Comparison of ENCODE assay signal across 17 cellular contexts in genomic region chr5:55510523-55510880, GRCh38. TPM values are rescaled to one million over a fixed set of nuclear protein-coding genes. Genes with fewer than 3 reads are reported as not detected.
A peak's percentile ranks its signal among the peaks of the same experiment; 100 is the strongest.
DNase-seq lines count a peak whose midpoint lies in the region; ATAC-seq and TF ChIP-seq lines count a peak whose summit lies in the region.
"Had no signal": no experiment of that assay in that cellular context is flagged by ENCODE, and none has a peak within 500 bp of the region (broad histone marks: within the 10 kb centered on the region; RNA-seq: fewer than 3 reads in every experiment).

No MANE protein-coding gene starts in this region.

- H3K36me3 ChIP-seq in right atrium auricular region = no peaks in the 10 kb centered on the region
- H3K36me3 ChIP-seq in duodenal mucosa (ENCODE audit: control insufficient read depth in 1 of 2, insufficient read depth in 2 of 2, low read length in 2 of 2) = no peaks in the 10 kb centered on the region
- H3K36me3 ChIP-seq in transverse colon = no peaks in the 10 kb centered on the region
- H3K36me3 ChIP-seq: HAP-1 had no signal

- in situ Hi-C loops in transverse colon (cut with MboI; ENCODE audit: low pct_ligation_motif_present in 1 of 4, low pct_unique_long_range_greater_than_20kb in 1 of 4, low sequenced_read_pairs in 3 of 4) = no loop called here

- TF ChIP-seq EP300 in transverse colon (IDR thresholded peaks at IDR 0.05; ENCODE audit: low read depth) = no peak

- CTCF ChIA-PET in HEK293T (lab: Yijun Ruan, JAX) = no interaction called here

- H3K27ac ChIP-seq in right atrium auricular region (peak overlapping the region in 1 of 2 donors; percentile 5), duodenal mucosa (ENCODE audit: low read depth, low read length) (peak overlapping the region; percentile 52), transverse colon (peak overlapping the region; percentile 71 to 81 (median 78))

- peak overlapping the region in 2 of 3 experiments; percentile 61 to 73 for H3K27ac Mint-ChIP-seq in nephron
- H3K27ac Mint-ChIP-seq in stimulated activated effector memory CD8-positive, alpha-beta T cell treated with anti-CD3 and anti-CD28 coated beads, Interleukin-12 subunit alpha, Interleukin-12 subunit beta, amount 100 ng/mL, for 72 hours = no peak overlapping the region

- H3K4me3 ChIP-seq in right atrium auricular region (no peak overlapping the region), duodenal mucosa (ENCODE audit: low read depth in 1 of 2, low read length in 2 of 2) (peak overlapping the region in 1 of 2 donors; percentile 19), transverse colon (no peak overlapping the region)
- H3K4me3 ChIP-seq: GM12878, HAP-1 had no signal

- POLR2A ChIA-PET in HEK293T (lab: Yijun Ruan, JAX) = no interaction called here

- no peak overlapping the region for H3K4me3 Mint-ChIP-seq in nephron
- no peak overlapping the region for H3K4me3 Mint-ChIP-seq in stimulated activated effector memory CD8-positive, alpha-beta T cell treated with anti-CD3 and anti-CD28 coated beads, Interleukin-12 subunit alpha, Interleukin-12 subunit beta, amount 100 ng/mL, for 72 hours

- no peak for TF ChIP-seq CTCF in right atrium auricular region (IDR thresholded peaks at IDR 0.05)
- TF ChIP-seq CTCF in nephron (IDR thresholded peaks at IDR 0.05; ENCODE audit: unreplicated experiment in 3 of 3) = no peak
- TF ChIP-seq CTCF in transverse colon (IDR thresholded peaks at IDR 0.05) = no peak

- H3K27me3 ChIP-seq in right atrium auricular region = no peaks in the 10 kb centered on the region
- H3K27me3 ChIP-seq in duodenal mucosa (ENCODE audit: control insufficient read depth in 1 of 2, insufficient read depth in 2 of 2, low read length in 2 of 2) = no peaks in the 10 kb centered on the region
- no peaks in the 10 kb centered on the region for H3K27me3 ChIP-seq in transverse colon

- H3K4me1 ChIP-seq in right atrium auricular region = peaks cover 0 to 57% of the 10 kb centered on the region in 2 donors
- peaks cover 24 to 56% of the 10 kb centered on the region in 2 donors for H3K4me1 ChIP-seq in duodenal mucosa (ENCODE audit: control insufficient read depth in 1 of 2, insufficient read depth in 2 of 2, low read length in 2 of 2)
- H3K4me1 ChIP-seq in transverse colon = peaks cover 20 to 83% (median 64%) of the 10 kb centered on the region in 4 donors

- no peak for DNase-seq in left ventricle myocardium superior
- DNase-seq in right atrium auricular region (ENCODE audit: low spot score) = no peak
- peak; percentile 35 for DNase-seq in transverse colon
- no peak for DNase-seq in stimulated activated effector memory CD8-positive, alpha-beta T cell treated with anti-CD3 and anti-CD28 coated beads, Interleukin-12 subunit alpha, Interleukin-12 subunit beta, amount 100 ng/mL, for 72 hours (ENCODE audit: low spot score in 2 of 2)
- DNase-seq in T-helper 2 cell = no peak
- no peak for DNase-seq in HEK293T (ENCODE audit: extremely low spot score)
- DNase-seq: C1 segment of cervical spinal cord, DND-41, GDM1, NCI-H1092, NCI-H146, NCI-H2081, NCI-H82 had no signal

- H3K9me3 Mint-ChIP-seq in nephron = no peaks in the 10 kb centered on the region
- H3K9me3 Mint-ChIP-seq in stimulated activated effector memory CD8-positive, alpha-beta T cell treated with anti-CD3 and anti-CD28 coated beads, Interleukin-12 subunit alpha, Interleukin-12 subunit beta, amount 100 ng/mL, for 72 hours = no peaks in the 10 kb centered on the region

- peaks cover 53% of the 10 kb centered on the region for H3K4me1 Mint-ChIP-seq in nephron
- no peaks in the 10 kb centered on the region for H3K4me1 Mint-ChIP-seq in stimulated activated effector memory CD8-positive, alpha-beta T cell treated with anti-CD3 and anti-CD28 coated beads, Interleukin-12 subunit alpha, Interleukin-12 subunit beta, amount 100 ng/mL, for 72 hours

- no peaks in the 10 kb centered on the region for H3K27me3 Mint-ChIP-seq in nephron (ENCODE audit: low read depth)

- no peak overlapping the region for H3K9ac ChIP-seq in duodenal mucosa (ENCODE audit: low read depth in 1 of 2, low read length in 2 of 2)

- peaks cover 5% of the 10 kb centered on the region for H3K36me3 Mint-ChIP-seq in nephron (ENCODE audit: low read depth)
- no peaks in the 10 kb centered on the region for H3K36me3 Mint-ChIP-seq in stimulated activated effector memory CD8-positive, alpha-beta T cell treated with anti-CD3 and anti-CD28 coated beads, Interleukin-12 subunit alpha, Interleukin-12 subunit beta, amount 100 ng/mL, for 72 hours

- no peak for TF ChIP-seq POLR2A in transverse colon (IDR thresholded peaks at IDR 0.05)

- no peaks in the 10 kb centered on the region for H3K9me3 ChIP-seq in right atrium auricular region
- no peaks in the 10 kb centered on the region for H3K9me3 ChIP-seq in duodenal mucosa (ENCODE audit: control insufficient read depth in 1 of 2, low read length in 2 of 2)
- H3K9me3 ChIP-seq in transverse colon = no peaks in the 10 kb centered on the region
- H3K9me3 ChIP-seq: HAP-1 had no signal

- ATAC-seq in left ventricle myocardium superior = peak; percentile 30
- no peak for ATAC-seq in stimulated activated effector memory CD8-positive, alpha-beta T cell treated with anti-CD3 and anti-CD28 coated beads, Interleukin-12 subunit alpha, Interleukin-12 subunit beta, amount 100 ng/mL, for 72 hours
- ATAC-seq: GM12878 had no signal

- intact Hi-C loops in left ventricle myocardium superior (cut with micrococcal nuclease) = no loop called here
- intact Hi-C loops in transverse colon (cut with DNase I; ENCODE audit: low total_unique reads) = no loop called here

TF ChIP-seq in HEK293T, 16 proteins besides CTCF, POLR2A, EP300 and RAD21:
- TF ChIP-seq SUZ12 (IDR thresholded peaks at IDR 0.05) = no peak
- no peak for TF ChIP-seq ELF4 (IDR thresholded peaks at IDR 0.05)
- no peak for TF ChIP-seq TARDBP (IDR thresholded peaks at IDR 0.05)
- no peak for TF ChIP-seq FOXK2 (IDR thresholded peaks at IDR 0.05)
- no peak for TF ChIP-seq L3MBTL2 (conservative IDR thresholded peaks at IDR 0.05)
- TF ChIP-seq ARNT (IDR thresholded peaks at IDR 0.05) = no peak
- TF ChIP-seq BHLHE40 (IDR thresholded peaks at IDR 0.05; ENCODE audit: borderline replicate concordance) = no peak
- TF ChIP-seq FOXA1 (IDR thresholded peaks at IDR 0.05) = no peak

RNA-seq across cellular contexts. Expression of gene PLPP1, which starts 24.3 kb away (rescaled TPM):
- total RNA-seq in left ventricle myocardium superior = 75.7 TPM
- 100 to 1,000 TPM; 170 to 189 TPM for total RNA-seq in right atrium auricular region
- 100 to 1,000 TPM; 222 to 335 (median 288) TPM for total RNA-seq in transverse colon
